1 cellular context compared by ENCODE assay signal in the genomic region with DNA sequence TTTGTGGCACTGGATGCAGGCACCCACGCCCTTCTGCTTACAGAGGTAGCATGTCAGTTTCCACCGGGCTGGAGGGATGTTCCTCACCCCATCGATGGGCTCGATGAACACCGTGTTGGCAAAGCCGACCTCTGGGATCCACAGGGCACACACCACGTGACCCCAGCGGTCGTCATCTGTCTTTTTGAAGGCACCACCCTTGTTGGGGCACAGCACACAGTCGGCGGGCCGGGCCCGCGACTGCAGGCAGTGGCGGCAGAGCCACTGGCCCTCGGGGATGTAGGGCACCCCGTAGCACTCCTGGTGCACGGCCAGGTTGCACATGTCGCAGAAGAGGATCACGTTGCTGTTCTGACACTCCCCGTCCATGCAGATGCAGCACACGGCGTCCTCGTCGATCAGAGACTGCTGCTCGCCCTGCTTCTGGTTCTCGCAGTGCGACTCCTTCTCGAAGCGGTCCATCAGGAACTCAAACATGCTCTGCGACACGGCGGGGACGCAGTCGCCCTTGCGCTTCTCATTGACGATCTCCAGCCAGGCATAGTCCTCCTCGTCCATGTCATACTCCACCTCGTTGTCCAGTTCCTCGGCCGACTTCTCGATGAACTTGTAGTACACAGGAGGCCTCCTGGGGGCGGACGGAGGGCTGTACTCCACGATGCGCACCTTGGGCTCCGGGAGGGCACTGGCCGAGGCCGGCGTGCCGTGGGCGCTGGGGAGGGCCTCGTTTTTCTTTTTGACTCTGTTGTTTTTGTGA.
TF ChIP-seq lines count a peak whose summit lies in the region.

No MANE protein-coding gene starts in this region.

TF ChIP-seq in HCT116, 20 proteins besides CTCF, POLR2A, EP300 and RAD21:
- TF ChIP-seq, protein P1, sequence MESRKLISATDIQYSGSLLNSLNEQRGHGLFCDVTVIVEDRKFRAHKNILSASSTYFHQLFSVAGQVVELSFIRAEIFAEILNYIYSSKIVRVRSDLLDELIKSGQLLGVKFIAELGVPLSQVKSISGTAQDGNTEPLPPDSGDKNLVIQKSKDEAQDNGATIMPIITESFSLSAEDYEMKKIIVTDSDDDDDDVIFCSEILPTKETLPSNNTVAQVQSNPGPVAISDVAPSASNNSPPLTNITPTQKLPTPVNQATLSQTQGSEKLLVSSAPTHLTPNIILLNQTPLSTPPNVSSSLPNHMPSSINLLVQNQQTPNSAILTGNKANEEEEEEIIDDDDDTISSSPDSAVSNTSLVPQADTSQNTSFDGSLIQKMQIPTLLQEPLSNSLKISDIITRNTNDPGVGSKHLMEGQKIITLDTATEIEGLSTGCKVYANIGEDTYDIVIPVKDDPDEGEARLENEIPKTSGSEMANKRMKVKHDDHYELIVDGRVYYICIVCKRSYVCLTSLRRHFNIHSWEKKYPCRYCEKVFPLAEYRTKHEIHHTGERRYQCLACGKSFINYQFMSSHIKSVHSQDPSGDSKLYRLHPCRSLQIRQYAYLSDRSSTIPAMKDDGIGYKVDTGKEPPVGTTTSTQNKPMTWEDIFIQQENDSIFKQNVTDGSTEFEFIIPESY (IDR thresholded peaks at IDR 0.05; ENCODE audit: extremely low read depth, insufficient replicate concordance, low read length): no peak
- no peak for TF ChIP-seq MAX (IDR thresholded peaks at IDR 0.05)
- no peak for TF ChIP-seq ELF1 (IDR thresholded peaks at IDR 0.05; ENCODE audit: borderline replicate concordance, low read depth)
- no peak for TF ChIP-seq EGR1 (IDR thresholded peaks at IDR 0.05; ENCODE audit: low read depth)
TF ChIP-seq in HCT116: peak in this region for 0.
